Comparison of ENCODE assay signal across 17 cellular contexts in genomic region chr11:120392791-120393190, GRCh38.
"Had no signal": no experiment of that assay in that cellular context is flagged by ENCODE, and none has a peak within 500 bp of the region (broad histone marks: within the 10 kb centered on the region; RNA-seq: fewer than 3 reads in every experiment).

No MANE protein-coding gene starts in this region.

- H3K4me1 ChIP-seq: testis had no signal

- H3K27ac Mint-ChIP-seq: activated CD4-positive, alpha-beta T cell treated with anti-CD3 and anti-CD28 coated beads, Interleukin-2, amount 10 ng/mL, durations not matched to agents 7 days and 5 days; activated naive CD4-positive, alpha-beta T cell treated with anti-CD3 and anti-CD28 coated beads for 36 hours; activated T-helper 17 cell treated with anti-CD3 and anti-CD28 coated beads, Interleukin-2, amount 50 U/mL, for 72 hours; immature natural killer cell; naive thymus-derived CD8-positive, alpha-beta T cell; progenitor cell of endocrine pancreas; stimulated activated naive CD8-positive, alpha-beta T cell treated with anti-CD3 and anti-CD28 coated beads, Interleukin-15, amount 100 ng/mL, for 72 hours; T-helper 17 cell had no signal

- H3K27ac ChIP-seq: neutrophil, testis had no signal

- H3K4me1 Mint-ChIP-seq: activated CD4-positive, alpha-beta T cell treated with anti-CD3 and anti-CD28 coated beads, Interleukin-2, amount 10 ng/mL, durations not matched to agents 7 days and 5 days; activated T-helper 17 cell treated with anti-CD3 and anti-CD28 coated beads, Interleukin-2, amount 50 U/mL, for 72 hours; naive thymus-derived CD8-positive, alpha-beta T cell; stimulated activated naive CD8-positive, alpha-beta T cell treated with anti-CD3 and anti-CD28 coated beads, Interleukin-15, amount 100 ng/mL, for 72 hours had no signal

- H3K27me3 Mint-ChIP-seq: progenitor cell of endocrine pancreas had no signal

- H3K4me3 ChIP-seq: mucosa of descending colon, testis had no signal

- H3K4me3 Mint-ChIP-seq: activated CD4-positive, alpha-beta T cell treated with anti-CD3 and anti-CD28 coated beads, Interleukin-2, amount 10 ng/mL, durations not matched to agents 7 days and 5 days; activated naive CD4-positive, alpha-beta T cell treated with anti-CD3 and anti-CD28 coated beads for 36 hours; activated T-helper 17 cell treated with anti-CD3 and anti-CD28 coated beads, Interleukin-2, amount 50 U/mL, for 72 hours; immature natural killer cell; naive thymus-derived CD8-positive, alpha-beta T cell; stimulated activated naive CD8-positive, alpha-beta T cell treated with anti-CD3 and anti-CD28 coated beads, Interleukin-15, amount 100 ng/mL, for 72 hours; T-helper 17 cell had no signal

- H3K36me3 ChIP-seq: neutrophil had no signal

- H3K9me3 ChIP-seq: mucosa of descending colon, neutrophil, testis had no signal

- H3K9me3 Mint-ChIP-seq: activated CD4-positive, alpha-beta T cell treated with anti-CD3 and anti-CD28 coated beads, Interleukin-2, amount 10 ng/mL, durations not matched to agents 7 days and 5 days; activated T-helper 17 cell treated with anti-CD3 and anti-CD28 coated beads, Interleukin-2, amount 50 U/mL, for 72 hours; stimulated activated naive CD8-positive, alpha-beta T cell treated with anti-CD3 and anti-CD28 coated beads, Interleukin-15, amount 100 ng/mL, for 72 hours had no signal

- H3K27me3 ChIP-seq: testis had no signal

- ATAC-seq: activated T-helper 17 cell treated with anti-CD3 and anti-CD28 coated beads, Interleukin-2, amount 50 U/mL, for 72 hours; left colon; mucosa of descending colon; naive thymus-derived CD8-positive, alpha-beta T cell; stimulated activated naive CD8-positive, alpha-beta T cell treated with anti-CD3 and anti-CD28 coated beads, Interleukin-15, amount 100 ng/mL, for 72 hours; T-helper 17 cell had no signal

- DNase-seq: activated CD4-positive, alpha-beta T cell treated with anti-CD3 and anti-CD28 coated beads, Interleukin-2, amount 10 ng/mL, durations not matched to agents 7 days and 5 days; activated CD4-positive, CD25-positive, alpha-beta regulatory T cell; activated naive CD4-positive, alpha-beta T cell treated with anti-CD3 and anti-CD28 coated beads for 36 hours; activated T-cell treated with anti-CD3 and anti-CD28 coated beads for 4 hours; immature natural killer cell; left colon; mammary epithelial cell; mucosa of descending colon; naive thymus-derived CD8-positive, alpha-beta T cell; stimulated activated CD4-positive, alpha-beta T cell treated with anti-CD3 and anti-CD28 coated beads, Interleukin-15, amount 100 ng/mL, for 24 hours; stimulated activated CD4-positive, alpha-beta T cell treated with anti-CD3 and anti-CD28 coated beads, Interleukin-4, amount 100 ng/mL, for 4 hours; stimulated activated naive CD8-positive, alpha-beta T cell treated with anti-CD3 and anti-CD28 coated beads, Interleukin-15, amount 100 ng/mL, for 72 hours; T-helper 17 cell; testis had no signal
